ENCODE assay signal across 1 cellular context in the genomic region with DNA sequence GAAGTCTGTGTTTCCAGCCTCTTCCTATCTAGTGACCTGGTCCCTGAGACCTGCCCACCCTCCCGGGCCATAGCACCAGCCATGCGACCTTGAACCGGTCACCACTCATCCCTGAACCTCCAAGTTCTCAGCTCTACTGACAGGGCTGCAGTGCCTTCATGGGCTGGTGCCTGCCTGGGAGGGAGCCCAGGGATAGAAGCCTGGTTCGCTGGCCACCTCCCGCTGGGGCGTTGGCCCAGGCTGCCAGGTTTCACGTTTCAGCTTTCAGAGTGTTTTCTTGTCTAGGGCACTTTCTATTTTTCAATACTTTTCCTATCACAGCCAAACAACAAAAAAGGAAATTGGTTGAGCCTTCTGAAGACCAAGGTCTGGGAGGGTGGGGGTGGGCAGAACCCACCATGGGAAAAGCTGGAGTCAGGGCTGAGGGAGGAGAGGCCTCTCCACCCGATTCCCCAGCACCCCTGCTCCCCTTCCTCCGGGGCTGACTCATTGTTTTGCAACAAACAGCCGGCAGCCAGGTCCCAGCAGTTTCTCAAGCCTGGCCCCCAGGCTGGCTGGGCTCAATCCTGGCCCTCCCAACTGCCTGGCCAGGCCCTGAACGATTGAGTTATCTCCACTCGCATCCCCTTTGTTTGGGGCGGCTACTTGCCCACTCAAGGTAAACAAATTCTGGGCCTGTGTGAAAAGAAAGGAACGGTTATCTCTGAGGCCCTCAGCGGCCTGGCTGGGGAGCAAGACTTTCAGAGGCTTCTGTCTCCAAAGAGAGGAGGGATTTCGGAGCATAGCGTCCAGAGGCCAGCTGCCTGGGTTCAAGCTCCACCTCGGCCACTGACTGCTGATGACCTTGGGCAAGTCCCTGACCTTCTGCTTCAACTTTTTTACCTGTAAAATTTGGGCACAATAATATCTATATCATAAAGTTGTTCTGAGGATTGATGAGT.
TF ChIP-seq lines count a peak whose summit lies in the region.

No MANE protein-coding gene starts in this region.

TF ChIP-seq in HEK293, 187 proteins besides CTCF, POLR2A, EP300 and RAD21 (continued from another document):
- TF ChIP-seq MZF1 (tag by site-specific recombination; IDR thresholded peaks at IDR 0.05; ENCODE audit: borderline replicate concordance) (peak; percentile 81; the same call in 1 of the 2 replicates), KLF10 (tag by site-specific recombination; IDR thresholded peaks at IDR 0.05) (no peak), SP7 (tag by site-specific recombination; IDR thresholded peaks at IDR 0.05) (0 out of 2 replicates have a peak, but pooled peaks have one; percentile 37), ZNF561 (tag by site-specific recombination; IDR thresholded peaks at IDR 0.05; ENCODE audit: borderline replicate concordance) (peak; percentile 21; the same call in 1 of the 2 replicates), ZXDB (tag by site-specific recombination; IDR thresholded peaks at IDR 0.05) (0 out of 2 replicates have a peak, but pooled peaks have one; percentile 34), ZNF335 (tag by site-specific recombination; conservative IDR thresholded peaks at IDR 0.05) (peak; percentile 58), BCL11A (tag by site-specific recombination; IDR thresholded peaks at IDR 0.05; ENCODE audit: low read depth) (no peak), SALL2 (tag by site-specific recombination; IDR thresholded peaks at IDR 0.05; ENCODE audit: borderline replicate concordance) (no peak), ZNF354C (tag by site-specific recombination; IDR thresholded peaks at IDR 0.05; ENCODE audit: borderline replicate concordance, low read depth) (no peak), ZNF600 (tag by site-specific recombination; IDR thresholded peaks at IDR 0.05) (peak; percentile 25), ZNF174 (tag by site-specific recombination; IDR thresholded peaks at IDR 0.05) (no peak), PRDM1 (tag by site-specific recombination; IDR thresholded peaks at IDR 0.05) (peak; percentile 57), ZBTB48 (tag by site-specific recombination; IDR thresholded peaks at IDR 0.05) (peak; percentile 89), ZNF747 (tag by site-specific recombination; IDR thresholded peaks at IDR 0.05) (no peak), SP2 (tag by site-specific recombination; IDR thresholded peaks at IDR 0.05) (peak; percentile 47)
- TF ChIP-seq, protein P1, sequence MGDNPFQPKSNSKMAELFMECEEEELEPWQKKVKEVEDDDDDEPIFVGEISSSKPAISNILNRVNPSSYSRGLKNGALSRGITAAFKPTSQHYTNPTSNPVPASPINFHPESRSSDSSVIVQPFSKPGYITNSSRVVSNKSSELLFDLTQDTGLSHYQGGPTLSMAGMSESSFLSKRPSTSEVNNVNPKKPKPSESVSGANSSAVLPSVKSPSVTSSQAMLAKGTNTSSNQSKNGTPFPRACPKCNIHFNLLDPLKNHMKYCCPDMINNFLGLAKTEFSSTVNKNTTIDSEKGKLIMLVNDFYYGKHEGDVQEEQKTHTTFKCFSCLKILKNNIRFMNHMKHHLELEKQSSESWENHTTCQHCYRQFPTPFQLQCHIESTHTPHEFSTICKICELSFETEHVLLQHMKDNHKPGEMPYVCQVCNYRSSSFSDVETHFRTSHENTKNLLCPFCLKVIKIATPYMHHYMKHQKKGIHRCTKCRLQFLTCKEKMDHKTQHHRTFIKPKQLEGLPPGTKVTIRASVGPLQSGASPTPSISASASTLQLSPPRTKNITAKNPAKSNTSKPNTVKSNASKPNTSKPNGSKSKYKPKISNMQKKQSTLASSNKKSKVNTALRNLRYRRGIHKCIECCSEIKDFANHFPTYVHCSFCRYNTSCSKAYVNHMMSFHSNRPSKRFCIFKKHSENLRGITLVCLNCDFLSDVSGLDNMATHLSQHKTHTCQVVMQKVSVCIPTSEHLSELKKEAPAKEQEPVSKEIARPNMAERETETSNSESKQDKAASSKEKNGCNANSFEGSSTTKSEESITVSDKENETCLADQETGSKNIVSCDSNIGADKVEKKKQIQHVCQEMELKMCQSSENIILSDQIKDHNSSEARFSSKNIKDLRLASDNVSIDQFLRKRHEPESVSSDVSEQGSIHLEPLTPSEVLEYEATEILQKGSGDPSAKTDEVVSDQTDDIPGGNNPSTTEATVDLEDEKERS (tag by site-specific recombination; IDR thresholded peaks at IDR 0.05): no peak
- TF ChIP-seq, protein P2, sequence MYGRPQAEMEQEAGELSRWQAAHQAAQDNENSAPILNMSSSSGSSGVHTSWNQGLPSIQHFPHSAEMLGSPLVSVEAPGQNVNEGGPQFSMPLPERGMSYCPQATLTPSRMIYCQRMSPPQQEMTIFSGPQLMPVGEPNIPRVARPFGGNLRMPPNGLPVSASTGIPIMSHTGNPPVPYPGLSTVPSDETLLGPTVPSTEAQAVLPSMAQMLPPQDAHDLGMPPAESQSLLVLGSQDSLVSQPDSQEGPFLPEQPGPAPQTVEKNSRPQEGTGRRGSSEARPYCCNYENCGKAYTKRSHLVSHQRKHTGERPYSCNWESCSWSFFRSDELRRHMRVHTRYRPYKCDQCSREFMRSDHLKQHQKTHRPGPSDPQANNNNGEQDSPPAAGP (tag by site-specific recombination; IDR thresholded peaks at IDR 0.05): 0 out of 2 replicates have a peak, but pooled peaks have one; percentile 22
- TF ChIP-seq, protein P3, sequence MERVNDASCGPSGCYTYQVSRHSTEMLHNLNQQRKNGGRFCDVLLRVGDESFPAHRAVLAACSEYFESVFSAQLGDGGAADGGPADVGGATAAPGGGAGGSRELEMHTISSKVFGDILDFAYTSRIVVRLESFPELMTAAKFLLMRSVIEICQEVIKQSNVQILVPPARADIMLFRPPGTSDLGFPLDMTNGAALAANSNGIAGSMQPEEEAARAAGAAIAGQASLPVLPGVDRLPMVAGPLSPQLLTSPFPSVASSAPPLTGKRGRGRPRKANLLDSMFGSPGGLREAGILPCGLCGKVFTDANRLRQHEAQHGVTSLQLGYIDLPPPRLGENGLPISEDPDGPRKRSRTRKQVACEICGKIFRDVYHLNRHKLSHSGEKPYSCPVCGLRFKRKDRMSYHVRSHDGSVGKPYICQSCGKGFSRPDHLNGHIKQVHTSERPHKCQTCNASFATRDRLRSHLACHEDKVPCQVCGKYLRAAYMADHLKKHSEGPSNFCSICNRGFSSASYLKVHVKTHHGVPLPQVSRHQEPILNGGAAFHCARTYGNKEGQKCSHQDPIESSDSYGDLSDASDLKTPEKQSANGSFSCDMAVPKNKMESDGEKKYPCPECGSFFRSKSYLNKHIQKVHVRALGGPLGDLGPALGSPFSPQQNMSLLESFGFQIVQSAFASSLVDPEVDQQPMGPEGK (tag by site-specific recombination; IDR thresholded peaks at IDR 0.05): peak; percentile 89
- TF ChIP-seq, protein P4, sequence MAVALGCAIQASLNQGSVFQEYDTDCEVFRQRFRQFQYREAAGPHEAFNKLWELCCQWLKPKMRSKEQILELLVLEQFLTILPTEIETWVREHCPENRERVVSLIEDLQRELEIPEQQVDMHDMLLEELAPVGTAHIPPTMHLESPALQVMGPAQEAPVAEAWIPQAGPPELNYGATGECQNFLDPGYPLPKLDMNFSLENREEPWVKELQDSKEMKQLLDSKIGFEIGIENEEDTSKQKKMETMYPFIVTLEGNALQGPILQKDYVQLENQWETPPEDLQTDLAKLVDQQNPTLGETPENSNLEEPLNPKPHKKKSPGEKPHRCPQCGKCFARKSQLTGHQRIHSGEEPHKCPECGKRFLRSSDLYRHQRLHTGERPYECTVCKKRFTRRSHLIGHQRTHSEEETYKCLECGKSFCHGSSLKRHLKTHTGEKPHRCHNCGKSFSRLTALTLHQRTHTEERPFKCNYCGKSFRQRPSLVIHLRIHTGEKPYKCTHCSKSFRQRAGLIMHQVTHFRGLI (tag by site-specific recombination; IDR thresholded peaks at IDR 0.05): peak; percentile 84
- TF ChIP-seq, protein P5, sequence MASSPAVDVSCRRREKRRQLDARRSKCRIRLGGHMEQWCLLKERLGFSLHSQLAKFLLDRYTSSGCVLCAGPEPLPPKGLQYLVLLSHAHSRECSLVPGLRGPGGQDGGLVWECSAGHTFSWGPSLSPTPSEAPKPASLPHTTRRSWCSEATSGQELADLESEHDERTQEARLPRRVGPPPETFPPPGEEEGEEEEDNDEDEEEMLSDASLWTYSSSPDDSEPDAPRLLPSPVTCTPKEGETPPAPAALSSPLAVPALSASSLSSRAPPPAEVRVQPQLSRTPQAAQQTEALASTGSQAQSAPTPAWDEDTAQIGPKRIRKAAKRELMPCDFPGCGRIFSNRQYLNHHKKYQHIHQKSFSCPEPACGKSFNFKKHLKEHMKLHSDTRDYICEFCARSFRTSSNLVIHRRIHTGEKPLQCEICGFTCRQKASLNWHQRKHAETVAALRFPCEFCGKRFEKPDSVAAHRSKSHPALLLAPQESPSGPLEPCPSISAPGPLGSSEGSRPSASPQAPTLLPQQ (tag by site-specific recombination; IDR thresholded peaks at IDR 0.05): 0 out of 2 replicates have a peak, but pooled peaks have one; percentile 16
